In genomic region chr7:122092964-122093797, GRCh38 we compare ENCODE assay signal across 8 cellular contexts. TPM values are rescaled to one million over a fixed set of nuclear protein-coding genes. Genes with fewer than 3 reads are reported as not detected.
A peak's percentile ranks its signal among the peaks of the same experiment; 100 is the strongest.
DNase-seq lines count a peak whose midpoint lies in the region; ATAC-seq and TF ChIP-seq lines count a peak whose summit lies in the region.

No MANE protein-coding gene starts in this region.

- TF ChIP-seq CTCF in C4-2B (conservative IDR thresholded peaks at IDR 0.05), result peak; percentile 97

- no peak overlapping the region for H3K27ac ChIP-seq in C4-2B

- DNase-seq in NCI-H2171 treated with DMSO at 0.1 percent for 48 hours (lab: John Stamatoyannopoulos, UW), result peak; percentile 43
- peak; percentile 11 for DNase-seq in activated CD4-positive, CD25-positive, alpha-beta regulatory T cell treated with anti-CD3 and anti-CD28 coated beads, Interleukin-2, amount 50 U/mL, for 16 hours (ENCODE audit: low read depth, low spot score)
- peak; percentile 72 to 81 for DNase-seq in dermis microvascular lymphatic vessel endothelial cell (ENCODE audit: low read depth in 2 of 2)
- peak; percentile 81 for DNase-seq in medulla oblongata (ENCODE audit: extremely low spot score)
- peak; percentile 1 to 7 for DNase-seq in stimulated activated CD8-positive, alpha-beta memory T cell treated with anti-CD3 and anti-CD28 coated beads, Interleukin-4, amount 100 ng/mL, for 1 hour (ENCODE audit: low read depth in 2 of 2, low spot score in 1 of 2)

- ATAC-seq in GM19023 (IDR thresholded peaks at IDR 0.05; ENCODE audit: unreplicated experiment), result peak; percentile 99
- ATAC-seq in HG03159 (IDR thresholded peaks at IDR 0.05; ENCODE audit: unreplicated experiment), result peak; percentile 99

RNA-seq across cellular contexts. Expression of gene AASS, which starts 50.9 kb away (rescaled TPM):
- 15.9 and 19.0 TPM in 2 replicates for total RNA-seq in dermis microvascular lymphatic vessel endothelial cell

Comparison
In these comparisons a context has a peak if more than half of its experiments do, and no peak if none do; other contexts are left out.
1. DNase-seq: peak in every context shown above with its lines; median percentile 81 in medulla oblongata; 76 in dermis microvascular lymphatic vessel endothelial cell; 43 in NCI-H2171 treated with DMSO at 0.1 percent for 48 hours; 11 in activated CD4-positive, CD25-positive, alpha-beta regulatory T cell treated with anti-CD3 and anti-CD28 coated beads, Interleukin-2, amount 50 U/mL, for 16 hours; 4 in stimulated activated CD8-positive, alpha-beta memory T cell treated with anti-CD3 and anti-CD28 coated beads, Interleukin-4, amount 100 ng/mL, for 1 hour.